In genomic region chr7:134865001-134865845, GRCh38 we compare ENCODE assay signal across 8 cellular contexts.
DNase-seq lines count a peak whose midpoint lies in the region; ATAC-seq and TF ChIP-seq lines count a peak whose summit lies in the region.

No MANE protein-coding gene starts in this region.

- ATAC-seq in HG03066 (IDR thresholded peaks at IDR 0.05; ENCODE audit: low read depth, unreplicated experiment) (peak; percentile 69), lung (ENCODE audit: insufficient read depth, low FRiP score) (no peak), GM21367 (IDR thresholded peaks at IDR 0.05; ENCODE audit: unreplicated experiment) (no peak), foreskin keratinocyte (no peak)

- WGBS in lung, 2 donors, result 40 to 61% methylated on average over 9 of the region's 9 CpGs
- WGBS in thyroid gland, 2 donors, result 46 to 50% methylated on average over 9 of the region's 9 CpGs

- peak overlapping the region; percentile 81 for H3K27ac Mint-ChIP-seq in activated naive CD8-positive, alpha-beta T cell treated with anti-CD3 and anti-CD28 coated beads for 36 hours

- no peak for TF ChIP-seq CTCF in GM12865 (IDR thresholded peaks at IDR 0.05; ENCODE audit: insufficient read depth, low read depth, low read length, missing control alignments)
- no peak for TF ChIP-seq CTCF in lung (IDR thresholded peaks at IDR 0.05; ENCODE audit: control extremely low read depth, extremely low read depth)
- no peak for TF ChIP-seq CTCF in thyroid gland (IDR thresholded peaks at IDR 0.05)
- TF ChIP-seq CTCF in foreskin keratinocyte (conservative IDR thresholded peaks at IDR 0.05), result no peak

- TF ChIP-seq POLR2A in thyroid gland (IDR thresholded peaks at IDR 0.05), result no peak

- H3K27me3 Mint-ChIP-seq in activated naive CD8-positive, alpha-beta T cell treated with anti-CD3 and anti-CD28 coated beads for 36 hours, result no peaks in the 10 kb centered on the region

- H3K9me3 Mint-ChIP-seq in activated naive CD8-positive, alpha-beta T cell treated with anti-CD3 and anti-CD28 coated beads for 36 hours, result no peaks in the 10 kb centered on the region

- H3K4me3 ChIP-seq in GM12865 (ENCODE audit: low read depth, low read length) (no peak overlapping the region), lung (no peak overlapping the region), thyroid gland (replicated peaks in 1 of 3) (peak overlapping the region in 1 of 3 donors; percentile 6)

- H3K36me3 Mint-ChIP-seq in activated naive CD8-positive, alpha-beta T cell treated with anti-CD3 and anti-CD28 coated beads for 36 hours, result peaks cover 9% of the 10 kb centered on the region

- peak overlapping the region; percentile 36 to 85 for H3K27ac ChIP-seq in lung (ENCODE audit: low read depth in 1 of 2, low read length in 1 of 2)
- H3K27ac ChIP-seq in thyroid gland, result peak overlapping the region in 2 of 3 donors; percentile 39 to 45
- H3K27ac ChIP-seq in foreskin keratinocyte, result no peak overlapping the region

- peak; percentile 48 for DNase-seq in GM12865 (ENCODE audit: low read depth)
- DNase-seq in activated naive CD8-positive, alpha-beta T cell treated with anti-CD3 and anti-CD28 coated beads for 36 hours, result peak; percentile 45
- DNase-seq in lung (ENCODE audit: low spot score), result no peak
- no peak for DNase-seq in thyroid gland
- no peak for DNase-seq in hepatic stellate cell (ENCODE audit: low spot score)
- DNase-seq in foreskin keratinocyte, result no peak

- intact Hi-C loops in thyroid gland (cut with DNase I), result no loop called here

- H3K27me3 ChIP-seq in lung (ENCODE audit: control insufficient read depth, insufficient read depth) (no peaks in the 10 kb centered on the region), thyroid gland (no peaks in the 10 kb centered on the region), foreskin keratinocyte (no peaks in the 10 kb centered on the region)

- H3K9me3 ChIP-seq in lung (ENCODE audit: control insufficient read depth in 2 of 2, insufficient read depth in 1 of 2, low read length in 1 of 2) (no peaks in the 10 kb centered on the region), thyroid gland (no peaks in the 10 kb centered on the region)

- H3K4me1 Mint-ChIP-seq in activated naive CD8-positive, alpha-beta T cell treated with anti-CD3 and anti-CD28 coated beads for 36 hours, result peaks cover 23% of the 10 kb centered on the region

- peaks cover 2 to 8% of the 10 kb centered on the region in 2 donors for H3K36me3 ChIP-seq in lung (ENCODE audit: control insufficient read depth in 2 of 2, insufficient read depth in 2 of 2, low read length in 2 of 2)
- no peaks in the 10 kb centered on the region for H3K36me3 ChIP-seq in thyroid gland

- peak overlapping the region; percentile 50 for H3K4me3 Mint-ChIP-seq in activated naive CD8-positive, alpha-beta T cell treated with anti-CD3 and anti-CD28 coated beads for 36 hours

- H3K4me1 ChIP-seq in lung (ENCODE audit: control insufficient read depth in 2 of 2, insufficient read depth in 2 of 2, low read length in 2 of 2), result peaks cover 9 to 18% of the 10 kb centered on the region in 2 donors
- peaks cover 0 to 10% of the 10 kb centered on the region in 2 donors for H3K4me1 ChIP-seq in thyroid gland
- H3K4me1 ChIP-seq in foreskin keratinocyte, result no peaks in the 10 kb centered on the region

Comparison
In these comparisons a context has a peak if more than half of its experiments do, and no peak if none do; other contexts are left out.
1. DNase-seq: peak in GM12865 (single experiment) and activated naive CD8-positive, alpha-beta T cell treated with anti-CD3 and anti-CD28 coated beads for 36 hours (single experiment); none in lung (single experiment), thyroid gland (0 of 2), hepatic stellate cell (single experiment) and foreskin keratinocyte (0 of 2).